In genomic region chr16:79261944-79262552, GRCh38 we compare ENCODE assay signal across 17 cellular contexts.
DNase-seq lines count a peak whose midpoint lies in the region; ATAC-seq and TF ChIP-seq lines count a peak whose summit lies in the region.
"Had no signal": no experiment of that assay in that cellular context is flagged by ENCODE, and none has a peak within 500 bp of the region (broad histone marks: within the 10 kb centered on the region; RNA-seq: fewer than 3 reads in every experiment).

No MANE protein-coding gene starts in this region.

- peaks cover 2% of the 10 kb centered on the region for H3K36me3 Mint-ChIP-seq in activated naive CD4-positive, alpha-beta T cell treated with anti-CD3 and anti-CD28 coated beads, Interleukin-2, amount 10 ng/mL, durations not matched to agents 7 days and 5 days
- no peaks in the 10 kb centered on the region for H3K36me3 Mint-ChIP-seq in activated T-helper 17 cell treated with anti-CD3 and anti-CD28 coated beads, Interleukin-2, amount 50 U/mL, for 72 hours (ENCODE audit: low read depth)
- no peaks in the 10 kb centered on the region for H3K36me3 Mint-ChIP-seq in MCF 10A (ENCODE audit: insufficient read depth, unreplicated experiment)
- H3K36me3 Mint-ChIP-seq: CD4-positive, alpha-beta memory T cell; T-cell had no signal

- H3K4me1 Mint-ChIP-seq in activated naive CD4-positive, alpha-beta T cell treated with anti-CD3 and anti-CD28 coated beads, Interleukin-2, amount 10 ng/mL, durations not matched to agents 7 days and 5 days, result peaks cover 5% of the 10 kb centered on the region
- peaks cover 41% of the 10 kb centered on the region for H3K4me1 Mint-ChIP-seq in activated T-helper 17 cell treated with anti-CD3 and anti-CD28 coated beads, Interleukin-2, amount 50 U/mL, for 72 hours
- H3K4me1 Mint-ChIP-seq in MCF 10A (ENCODE audit: insufficient read depth, unreplicated experiment), result peaks cover 8% of the 10 kb centered on the region

- intact Hi-C loops in left cardiac atrium (cut with DNase I), result no loop called here
- intact Hi-C loops in MCF 10A (cut with micrococcal nuclease), result no loop called here

- DNase-seq in activated naive CD4-positive, alpha-beta T cell treated with anti-CD3 and anti-CD28 coated beads, Interleukin-2, amount 10 ng/mL, durations not matched to agents 7 days and 5 days, result no peak
- no peak for DNase-seq in activated naive CD4-positive, alpha-beta T cell treated with anti-CD3 and anti-CD28 coated beads, Interleukin-2, amount 50 U/mL, for 16 hours
- DNase-seq in left cardiac atrium, result no peak
- DNase-seq in pons (ENCODE audit: low spot score), result peak; percentile 21
- no peak for DNase-seq in MCF 10A (ENCODE audit: unreplicated experiment)
- DNase-seq: COR-L47, NCI-H1105 treated with DMSO at 0.1 percent for 48 hours, NCI-H1694 treated with DMSO at 0.1 percent for 48 hours, NCI-H2081 treated with DMSO at 0.1 percent for 48 hours, NCI-H2171, NCI-H226, NCI-H774 had no signal

- H3K4me3 Mint-ChIP-seq in activated naive CD4-positive, alpha-beta T cell treated with anti-CD3 and anti-CD28 coated beads, Interleukin-2, amount 10 ng/mL, durations not matched to agents 7 days and 5 days, result no peak overlapping the region
- H3K4me3 Mint-ChIP-seq in activated T-helper 17 cell treated with anti-CD3 and anti-CD28 coated beads, Interleukin-2, amount 50 U/mL, for 72 hours, result peak overlapping the region; percentile 25
- H3K4me3 Mint-ChIP-seq in MCF 10A (ENCODE audit: unreplicated experiment), result no peak overlapping the region
- H3K4me3 Mint-ChIP-seq: CD4-positive, alpha-beta memory T cell; T-cell had no signal

- POLR2A ChIA-PET in MCF 10A (lab: Yijun Ruan, JAX), result no interaction called here

- no peak for TF ChIP-seq CTCF in MCF 10A (IDR thresholded peaks at IDR 0.05; ENCODE audit: unreplicated experiment)

- BruUV-seq in MCF 10A (replicated peaks; lab: Mats Ljungman, UMichigan), result no TSS peak

- peaks cover 65% of the 10 kb centered on the region for H3K27me3 Mint-ChIP-seq in activated naive CD4-positive, alpha-beta T cell treated with anti-CD3 and anti-CD28 coated beads, Interleukin-2, amount 10 ng/mL, durations not matched to agents 7 days and 5 days
- H3K27me3 Mint-ChIP-seq in activated T-helper 17 cell treated with anti-CD3 and anti-CD28 coated beads, Interleukin-2, amount 50 U/mL, for 72 hours, result no peaks in the 10 kb centered on the region
- no peaks in the 10 kb centered on the region for H3K27me3 Mint-ChIP-seq in MCF 10A (ENCODE audit: insufficient read depth, unreplicated experiment)
- H3K27me3 Mint-ChIP-seq: CD4-positive, alpha-beta memory T cell had no signal

- H3K27ac Mint-ChIP-seq in activated naive CD4-positive, alpha-beta T cell treated with anti-CD3 and anti-CD28 coated beads, Interleukin-2, amount 10 ng/mL, durations not matched to agents 7 days and 5 days, result peak overlapping the region; percentile 39
- no peak overlapping the region for H3K27ac Mint-ChIP-seq in activated T-helper 17 cell treated with anti-CD3 and anti-CD28 coated beads, Interleukin-2, amount 50 U/mL, for 72 hours
- no peak overlapping the region for H3K27ac Mint-ChIP-seq in MCF 10A (ENCODE audit: low read depth, unreplicated experiment)
- H3K27ac Mint-ChIP-seq: T-cell had no signal

- ATAC-seq in activated T-helper 17 cell treated with anti-CD3 and anti-CD28 coated beads, Interleukin-2, amount 50 U/mL, for 72 hours (replicated peaks), result no peak
- ATAC-seq in left cardiac atrium (peak; percentile 37 to 50), GM18520 (IDR thresholded peaks at IDR 0.05; ENCODE audit: unreplicated experiment) (no peak), HG02678 (IDR thresholded peaks at IDR 0.05; ENCODE audit: unreplicated experiment) (no peak)

- CTCF ChIA-PET in activated naive CD4-positive, alpha-beta T cell treated with anti-CD3 and anti-CD28 coated beads, Interleukin-2, amount 10 ng/mL, durations not matched to agents 7 days and 5 days (lab: Charles Lee), result interaction anchor here (0.6 to 1.5 kb wide), 2 partner anchors 16 to 556 kb away, joined by 3 read pairs; no protein-coding TSS in a partner anchor
- CTCF ChIA-PET in MCF 10A (lab: Yijun Ruan, JAX), result interaction anchor here (0.6 kb wide), 2 partner anchors 118 to 326 kb away, joined by 3 to 5 read pairs; no protein-coding TSS in a partner anchor

- no peaks in the 10 kb centered on the region for H3K9me3 Mint-ChIP-seq in activated naive CD4-positive, alpha-beta T cell treated with anti-CD3 and anti-CD28 coated beads, Interleukin-2, amount 10 ng/mL, durations not matched to agents 7 days and 5 days
- peaks cover 5% of the 10 kb centered on the region for H3K9me3 Mint-ChIP-seq in activated T-helper 17 cell treated with anti-CD3 and anti-CD28 coated beads, Interleukin-2, amount 50 U/mL, for 72 hours
- H3K9me3 Mint-ChIP-seq in MCF 10A (ENCODE audit: unreplicated experiment), result no peaks in the 10 kb centered on the region
- H3K9me3 Mint-ChIP-seq: CD4-positive, alpha-beta memory T cell; T-cell had no signal

Comparison
In these comparisons a context has a peak if more than half of its experiments do, and no peak if none do; other contexts are left out.
1. ATAC-seq: peak in left cardiac atrium (2 of 2); none in activated T-helper 17 cell treated with anti-CD3 and anti-CD28 coated beads, Interleukin-2, amount 50 U/mL, for 72 hours (single experiment), GM18520 (single experiment) and HG02678 (single experiment).